In the genomic region with DNA sequence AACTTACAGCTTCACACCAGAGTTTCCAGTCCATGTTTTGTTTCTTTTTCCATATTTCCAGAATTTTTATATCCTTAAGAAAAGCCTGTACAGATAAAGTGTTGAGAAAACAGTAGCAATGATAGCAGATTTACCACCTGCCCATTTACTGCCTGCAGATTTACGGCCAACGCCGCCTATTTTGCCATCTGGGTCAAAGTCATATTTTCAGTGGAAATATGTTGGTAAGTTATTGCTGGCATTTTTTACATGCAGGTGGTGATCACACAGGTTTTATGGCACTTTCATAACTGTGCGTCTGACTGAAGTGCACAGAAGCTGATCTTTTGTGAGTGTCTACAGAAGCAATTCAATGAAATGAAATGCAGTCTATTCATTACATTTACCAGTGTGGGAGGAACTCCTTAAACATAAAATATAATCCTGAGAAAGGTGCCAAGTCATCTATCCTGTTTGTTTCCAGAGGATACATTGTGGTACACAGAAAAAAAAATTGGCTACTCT, we compare ENCODE assay signal across 31 cellular contexts.
"Had no signal": no experiment of that assay in that cellular context is flagged by ENCODE, and none has a peak within 500 bp of the region (broad histone marks: within the 10 kb centered on the region; RNA-seq: fewer than 3 reads in every experiment).

No MANE protein-coding gene starts in this region.

- H3K27me3 ChIP-seq: adrenal gland, body of pancreas, esophagus squamous epithelium, gastroesophageal sphincter, heart right ventricle had no signal

- ATAC-seq: activated CD4-positive, CD25-positive, alpha-beta regulatory T cell treated with anti-CD3 and anti-CD28 coated beads, Interleukin-2, amount 50 U/mL, for 24 hours; activated CD8-positive, alpha-beta T cell treated with anti-CD3 and anti-CD28 coated beads for 36 hours; activated naive CD8-positive, alpha-beta T cell treated with anti-CD3 and anti-CD28 coated beads, Interleukin-2, amount 50 U/mL, for 24 hours; activated T-cell treated with anti-CD3 and anti-CD28 coated beads, Interleukin-2, amount 50 U/mL, for 4 hours; activated T-helper 17 cell treated with anti-CD3 and anti-CD28 coated beads, Interleukin-2, amount 50 U/mL, for 72 hours; body of pancreas; gastroesophageal sphincter; heart right ventricle; T-helper 17 cell had no signal

- H3K9me3 ChIP-seq: adrenal gland, body of pancreas, esophagus squamous epithelium, gastroesophageal sphincter had no signal

- H3K36me3 ChIP-seq: adrenal gland, esophagus squamous epithelium, gastroesophageal sphincter, heart right ventricle, WERI-Rb-1 had no signal

- H3K4me3 ChIP-seq: adrenal gland, body of pancreas, esophagus squamous epithelium, gastroesophageal sphincter, heart right ventricle had no signal

- FAIRE-seq: endometrium, endothelial cell of umbilical vein had no signal

- H3K4me1 ChIP-seq: adrenal gland, esophagus squamous epithelium, gastroesophageal sphincter, heart right ventricle had no signal

- DNase-seq: activated B cell treated with CpG ODN at 0.5 μM for 24 hours; activated CD4-positive, alpha-beta T cell treated with anti-CD3 and anti-CD28 coated beads for 48 hours; activated CD4-positive, alpha-beta T cell treated with anti-CD3 and anti-CD28 coated beads, Interleukin-2, amount 50 U/mL, for 1 hour; activated CD4-positive, alpha-beta T cell treated with anti-CD3 and anti-CD28 coated beads, Interleukin-2, amount 50 U/mL, for 48 hours; activated CD8-positive, alpha-beta memory T cell treated with anti-CD3 and anti-CD28 coated beads for 24 hours; activated CD8-positive, alpha-beta T cell treated with anti-CD3 and anti-CD28 coated beads for 36 hours; activated effector memory CD4-positive, alpha-beta T cell treated with Interleukin-2 at 50 U/mL for 16 hours; activated gamma-delta T cell treated with Interleukin-2 at 50 U/mL for 16 hours; activated naive CD4-positive, alpha-beta T cell treated with anti-CD3 and anti-CD28 coated beads for 36 hours; activated naive CD8-positive, alpha-beta T cell treated with anti-CD3 and anti-CD28 coated beads for 36 hours; activated naive CD8-positive, alpha-beta T cell treated with anti-CD3 and anti-CD28 coated beads, Interleukin-2, amount 50 U/mL, for 24 hours; activated T-cell treated with anti-CD3 and anti-CD28 coated beads, Interleukin-2, amount 50 U/mL, for 4 hours; adrenal gland; amygdala; aorta; body of pancreas; cerebellar nuclear complex; effector CD8-positive, alpha-beta T cell; esophagus squamous epithelium; foreskin melanocyte; heart right ventricle; T-helper 1 cell; T-helper 17 cell; T1000; WERI-Rb-1 had no signal

- H3K27ac ChIP-seq: adrenal gland, body of pancreas, epithelial cell of prostate, esophagus squamous epithelium, gastroesophageal sphincter, heart right ventricle, WERI-Rb-1 had no signal
